ENCODE assay signal across 8 cellular contexts in genomic region chr5:31186672-31187267, GRCh38. TPM values are rescaled to one million over a fixed set of nuclear protein-coding genes. Genes with fewer than 3 reads are reported as not detected.
DNase-seq lines count a peak whose midpoint lies in the region; ATAC-seq and TF ChIP-seq lines count a peak whose summit lies in the region.

No MANE protein-coding gene starts in this region.

- TF ChIP-seq CTCF in HCT116 (IDR thresholded peaks at IDR 0.05 in 2 of 3, conservative IDR thresholded peaks at IDR 0.05 in 1 of 3; ENCODE audit: borderline replicate concordance in 1 of 3, insufficient read depth in 1 of 3, low read depth in 2 of 3, low read length in 2 of 3) (peak in 2 of 3 experiments; percentile 50 to 77; a peak in 4 of 6 replicates), colonic mucosa (IDR thresholded peaks at IDR 0.05) (peak; percentile 78), neural progenitor cell (IDR thresholded peaks at IDR 0.05) (peak; percentile 89)

- H3K27me3 ChIP-seq in HCT116 (ENCODE audit: insufficient read depth, low read length) (no peaks in the 10 kb centered on the region), colonic mucosa (no peaks in the 10 kb centered on the region), neural progenitor cell (peaks cover 8% of the 10 kb centered on the region)

- no peaks in the 10 kb centered on the region for H3F3A ChIP-seq in neural progenitor cell (ENCODE audit: low read depth)

- H3K4me1 ChIP-seq in HCT116 (ENCODE audit: control insufficient read depth in 1 of 2, insufficient read depth in 2 of 2, low read length in 2 of 2) = no peaks in the 10 kb centered on the region
- no peaks in the 10 kb centered on the region for H3K4me1 ChIP-seq in colonic mucosa
- H3K4me1 ChIP-seq in neural progenitor cell = peaks cover 9% of the 10 kb centered on the region

- no TSS peak for BruUV-seq in HCT116 (replicated peaks; lab: Mats Ljungman, UMichigan)

- H3K79me2 ChIP-seq in HCT116 (ENCODE audit: insufficient read depth, low read length) = no peaks in the 10 kb centered on the region
- no peaks in the 10 kb centered on the region for H3K79me2 ChIP-seq in neural progenitor cell (ENCODE audit: low read depth)

- H3K27ac ChIP-seq in HCT116 (ENCODE audit: low read depth, low read length) = no peak overlapping the region
- H3K27ac ChIP-seq in colonic mucosa = no peak overlapping the region
- no peak overlapping the region for H3K27ac ChIP-seq in neural progenitor cell

- H3K4me3 Mint-ChIP-seq in neural progenitor cell = no peak overlapping the region

- no peak overlapping the region for H3K9ac ChIP-seq in HCT116 (ENCODE audit: low read length)
- H3K9ac ChIP-seq in colonic mucosa (ENCODE audit: low read depth in 2 of 2, low read length in 2 of 2) = no peak overlapping the region
- no peak overlapping the region for H3K9ac ChIP-seq in neural progenitor cell

- ATAC-seq in HCT116 (no peak), HG03442 (IDR thresholded peaks at IDR 0.05; ENCODE audit: unreplicated experiment) (no peak), HG03460 (IDR thresholded peaks at IDR 0.05; ENCODE audit: unreplicated experiment) (no peak), left cardiac atrium (no peak)

- CTCF ChIA-PET in HCT116 (lab: Charles Lee) = no interaction called here

- peaks cover 2% of the 10 kb centered on the region for H3K36me3 Mint-ChIP-seq in neural progenitor cell

- H3K4me2 ChIP-seq in HCT116 (ENCODE audit: low read length) (no peak overlapping the region), neural progenitor cell (no peak overlapping the region)

- H3K9me3 Mint-ChIP-seq in neural progenitor cell = peaks cover 3% of the 10 kb centered on the region

- H3K36me3 ChIP-seq in HCT116 (ENCODE audit: control insufficient read depth in 1 of 2, insufficient read depth in 2 of 2, low read length in 2 of 2) = no peaks in the 10 kb centered on the region
- H3K36me3 ChIP-seq in colonic mucosa = no peaks in the 10 kb centered on the region
- H3K36me3 ChIP-seq in neural progenitor cell = no peaks in the 10 kb centered on the region

- peaks cover 17% of the 10 kb centered on the region for H3K27me3 Mint-ChIP-seq in neural progenitor cell (ENCODE audit: insufficient read depth, low read depth)

- POLR2A ChIA-PET in HCT116 (lab: Charles Lee) = no interaction called here

- H3K9me2 ChIP-seq in HCT116 (ENCODE audit: insufficient read depth) = no peaks in the 10 kb centered on the region

- intact Hi-C loops in HCT116 (cut with micrococcal nuclease) (no loop called here), colonic mucosa (cut with DNase I) (no loop called here), left cardiac atrium (cut with DNase I) (loop anchor here in 1 of 2 donors (5.0 kb wide), 1 partner anchor 379 kb away; no protein-coding TSS in a partner anchor)

- no peak overlapping the region for H3K4me3 ChIP-seq in HCT116 (replicated peaks in 1 of 2; ENCODE audit: low read depth in 1 of 2, low read length in 2 of 2)
- no peak overlapping the region for H3K4me3 ChIP-seq in colonic mucosa
- no peak overlapping the region for H3K4me3 ChIP-seq in neural progenitor cell

- H4K20me1 ChIP-seq in HCT116 (ENCODE audit: insufficient read depth) = no peaks in the 10 kb centered on the region
- H4K20me1 ChIP-seq in neural progenitor cell (ENCODE audit: low read depth) = no peaks in the 10 kb centered on the region

- H3K9me3 ChIP-seq in HCT116 (ENCODE audit: control insufficient read depth in 1 of 2, insufficient read depth in 1 of 2, low read depth in 1 of 2, low read length in 2 of 2) (peaks cover 0 to 4% of the 10 kb centered on the region in 2 experiments; a peak in 1 of 4 replicates), colonic mucosa (no peaks in the 10 kb centered on the region), neural progenitor cell (ENCODE audit: low read depth) (no peaks in the 10 kb centered on the region)

- peaks cover 3% of the 10 kb centered on the region for H3K4me1 Mint-ChIP-seq in neural progenitor cell

- no peak overlapping the region for H3K27ac Mint-ChIP-seq in neural progenitor cell

- no peak for TF ChIP-seq POLR2A in HCT116 (IDR thresholded peaks at IDR 0.05; ENCODE audit: borderline replicate concordance, extremely low read depth, insufficient read depth, insufficient read length)

- TF ChIP-seq RAD21 in HCT116 (IDR thresholded peaks at IDR 0.05; ENCODE audit: low read depth) = peak; percentile 3; the same call in 1 of the 2 replicates

- H2AFZ ChIP-seq in HCT116 (ENCODE audit: low read depth, low read length, poor library complexity, severe bottlenecking) (no peak overlapping the region), neural progenitor cell (replicated peaks) (no peak overlapping the region)

- RAD21 ChIA-PET in HCT116 (lab: Charles Lee; ENCODE audit: low non-redundant PET in 1 of 2, low total read pairs in 2 of 2, uncharacterized antibody in 2 of 2, unreplicated experiment in 2 of 2) = no interaction called here

- DNase-seq in COLO829 (ENCODE audit: low spot score) (peak; percentile 15), HCT116 (ENCODE audit: low read depth, low spot score) (peak; percentile 15), NCI-H748 (lab: John Stamatoyannopoulos, UW; ENCODE audit: unreplicated experiment) (peak; percentile 85), colonic mucosa (no peak), neural progenitor cell (ENCODE audit: low spot score) (peak; percentile 61), left cardiac atrium (no peak)

TF ChIP-seq in HCT116, 20 proteins besides CTCF, POLR2A, EP300 and RAD21:
- TF ChIP-seq TCF7L2 (IDR thresholded peaks at IDR 0.05; ENCODE audit: borderline replicate concordance, extremely low read depth, insufficient read depth, insufficient read length) = no peak
- TF ChIP-seq SP1 (IDR thresholded peaks at IDR 0.05; ENCODE audit: low read depth) = no peak
- no peak for TF ChIP-seq CBX3 (IDR thresholded peaks at IDR 0.05; ENCODE audit: low read depth)
- TF ChIP-seq POLR2AphosphoS5 (IDR thresholded peaks at IDR 0.05; ENCODE audit: low read depth, low read length) = no peak
- TF ChIP-seq YY1 (IDR thresholded peaks at IDR 0.05; ENCODE audit: extremely low read depth, insufficient replicate concordance, low read depth, low read length) = no peak
- TF ChIP-seq EGR1 (IDR thresholded peaks at IDR 0.05; ENCODE audit: low read depth) = no peak
- no peak for TF ChIP-seq MAX (IDR thresholded peaks at IDR 0.05)
- no peak for TF ChIP-seq ATF3 (IDR thresholded peaks at IDR 0.05)
- no peak for TF ChIP-seq SIN3A (IDR thresholded peaks at IDR 0.05; ENCODE audit: low read depth)
- no peak for TF ChIP-seq CEBPB (IDR thresholded peaks at IDR 0.05; ENCODE audit: low read depth)
- no peak for TF ChIP-seq ZNF274 (IDR thresholded peaks at IDR 0.05; ENCODE audit: low read depth, low read length)
- TF ChIP-seq ELF1 (IDR thresholded peaks at IDR 0.05; ENCODE audit: borderline replicate concordance, low read depth) = no peak
- no peak for TF ChIP-seq FOSL1 (IDR thresholded peaks at IDR 0.05; ENCODE audit: low read depth)
- TF ChIP-seq EZH2 (IDR thresholded peaks at IDR 0.05) = no peak
TF ChIP-seq in HCT116: peak in this region for 0.

RNA-seq across cellular contexts. Expression of gene CDH6, which starts 6.7 kb away (rescaled TPM):
- total RNA-seq in HCT116 (2021; ENCODE audit: unreplicated experiment) = 0.12 TPM
- polyA plus RNA-seq in HCT116 (2012) = not detected in 2 replicates
- 1 to 10 TPM in 1 of 2 donors, under 1 TPM in 1; 0.52 to 2.0 TPM for total RNA-seq in colonic mucosa
- total RNA-seq in neural progenitor cell (ENCODE audit: low replicate concordance) = 17.9 and 18.0 TPM in 2 replicates
- total RNA-seq in left cardiac atrium = 1 to 10 TPM; 2.2 to 2.3 TPM

Comparison
In these comparisons a context has a peak if more than half of its experiments do, and no peak if none do; other contexts are left out.
1. DNase-seq: peak in COLO829 (single experiment), HCT116 (single experiment), NCI-H748 (single experiment) and neural progenitor cell (single experiment); none in colonic mucosa (single experiment) and left cardiac atrium (single experiment).
2. Peak in every context shown above with its lines, with median percentiles within 50 percentile points of each other: CTCF ChIP-seq.